8 cellular contexts compared by ENCODE assay signal in genomic region chr19:3175761-3176714, GRCh38. TPM values are rescaled to one million over a fixed set of nuclear protein-coding genes. Genes with fewer than 3 reads are reported as not detected.
DNase-seq lines count a peak whose midpoint lies in the region; ATAC-seq, FAIRE-seq and TF ChIP-seq lines count a peak whose summit lies in the region.

No MANE protein-coding gene starts in this region.

- H3K4me1 ChIP-seq in left ventricle myocardium inferior (peaks cover 15% of the 10 kb centered on the region), heart left ventricle (peaks cover 0 to 39% (median 0%) of the 10 kb centered on the region in 12 donors)

- FAIRE-seq in D721Med (lab: Jason Lieb, UNC): no peak

- DNase-seq in left ventricle myocardium inferior (no peak), heart left ventricle (no peak), T1000 (lab: John Stamatoyannopoulos, UW) (peak; percentile 61), fibroblast of the conjunctiva (ENCODE audit: low read depth) (peak; percentile 41), SHP77 (lab: John Stamatoyannopoulos, UW) (no peak), superior temporal gyrus (ENCODE audit: extremely low spot score) (no peak), D721Med (ENCODE audit: insufficient read length, low spot score) (no peak), OCI-M2 (lab: John Stamatoyannopoulos, UW; ENCODE audit: unreplicated experiment) (no peak)

- H3K27me3 ChIP-seq in left ventricle myocardium inferior (ENCODE audit: low read depth): peaks cover 5% of the 10 kb centered on the region
- no peaks in the 10 kb centered on the region for H3K27me3 ChIP-seq in heart left ventricle

- H3K27ac ChIP-seq in left ventricle myocardium inferior (replicated peaks) (peak overlapping the region; percentile 11), heart left ventricle (peak overlapping the region in 1 of 12 donors; percentile 73)

- H3K9me3 ChIP-seq in left ventricle myocardium inferior (replicated peaks) (no peaks in the 10 kb centered on the region), heart left ventricle (no peaks in the 10 kb centered on the region)

- H3K36me3 ChIP-seq in left ventricle myocardium inferior (no peaks in the 10 kb centered on the region), heart left ventricle (no peaks in the 10 kb centered on the region)

- TF ChIP-seq CTCF in left ventricle myocardium inferior (IDR thresholded peaks at IDR 0.05; ENCODE audit: borderline replicate concordance) (no peak), heart left ventricle (IDR thresholded peaks at IDR 0.05) (no peak), D721Med (IDR thresholded peaks at IDR 0.05; ENCODE audit: insufficient read depth, missing control alignments) (no peak)

- ATAC-seq in heart left ventricle: no peak

- H3K4me3 ChIP-seq in left ventricle myocardium inferior (no peak overlapping the region), heart left ventricle (no peak overlapping the region)

- no peak for TF ChIP-seq POLR2A in heart left ventricle (IDR thresholded peaks at IDR 0.05)

- 49 to 72% (median 56%) methylated on average over 17 of the region's 17 CpGs for WGBS in heart left ventricle, 4 donors

- intact Hi-C loops in left ventricle myocardium inferior (cut with micrococcal nuclease) (no loop called here), heart left ventricle (cut with DNase I) (no loop called here)

RNA-seq across cellular contexts. Expression of gene S1PR4, which starts 2.5 kb away (rescaled TPM):
- total RNA-seq in left ventricle myocardium inferior (0.60 TPM), heart left ventricle (1 to 10 TPM in 4 of 9 donors, under 1 TPM in 5; 0.35 to 5.5 (median 0.87) TPM)
- 1 to 10 TPM; 1.4 to 1.7 TPM for polyA plus RNA-seq in heart left ventricle

RNA-seq across cellular contexts. Expression of gene NCLN, which starts 9.7 kb away (rescaled TPM):
- total RNA-seq in left ventricle myocardium inferior (28.3 TPM), heart left ventricle (10 to 100 TPM; 16.7 to 47.5 (median 26.4) TPM)
- polyA plus RNA-seq in heart left ventricle: 10 to 100 TPM; 20.5 to 67.5 TPM

RNA-seq across cellular contexts. Expression of gene GNA15, which starts 40.2 kb away (rescaled TPM):
- total RNA-seq in left ventricle myocardium inferior (1.2 TPM), heart left ventricle (10 to 100 TPM in 1 of 9 donors, 1 to 10 TPM in 8; 1.1 to 15.2 (median 2.1) TPM)
- polyA plus RNA-seq in heart left ventricle: 1 to 10 TPM in 1 of 2 donors, under 1 TPM in 1; 0.69 to 1.5 TPM

RNA-seq across cellular contexts. Expression of gene CELF5, which starts 48.4 kb away (rescaled TPM):
- not detected for total RNA-seq in left ventricle myocardium inferior
- total RNA-seq in heart left ventricle: not detected
- not detected for polyA plus RNA-seq in heart left ventricle

Comparison
In these comparisons a context has a peak if more than half of its experiments do, and no peak if none do; other contexts are left out.
1. DNase-seq: peak in T1000 (single experiment) and fibroblast of the conjunctiva (single experiment); none in left ventricle myocardium inferior (single experiment), heart left ventricle (0 of 5), SHP77 (0 of 2), superior temporal gyrus (single experiment), D721Med (single experiment) and OCI-M2 (single experiment).